11 cellular contexts compared by ENCODE assay signal in genomic region chr12:65565601-65566560, GRCh38.
DNase-seq lines count a peak whose midpoint lies in the region; ATAC-seq and TF ChIP-seq lines count a peak whose summit lies in the region.
"Had no signal": no experiment of that assay in that cellular context is flagged by ENCODE, and none has a peak within 500 bp of the region (broad histone marks: within the 10 kb centered on the region; RNA-seq: fewer than 3 reads in every experiment).

No MANE protein-coding gene starts in this region.

- no peaks in the 10 kb centered on the region for H3K36me3 ChIP-seq in RWPE2 (ENCODE audit: low read depth)

- peak; percentile 52 for ATAC-seq in RWPE2 (ENCODE audit: low read depth)
- no peak for ATAC-seq in GM21576 (IDR thresholded peaks at IDR 0.05; ENCODE audit: unreplicated experiment)
- ATAC-seq in GM18519 (IDR thresholded peaks at IDR 0.05; ENCODE audit: low FRiP score, unreplicated experiment) = no peak

- no peak overlapping the region for H3K4me3 ChIP-seq in RWPE2 (ENCODE audit: severe bottlenecking)

- H3K9me3 ChIP-seq in RWPE2 (ENCODE audit: severe bottlenecking) = no peaks in the 10 kb centered on the region

- TF ChIP-seq CTCF in RWPE2 (IDR thresholded peaks at IDR 0.05; ENCODE audit: poor library complexity, severe bottlenecking) = no peak

- no peaks in the 10 kb centered on the region for H3K27me3 ChIP-seq in RWPE2 (ENCODE audit: insufficient read depth, poor library complexity, severe bottlenecking)

- peak overlapping the region; percentile 43 for H3K27ac ChIP-seq in RWPE2 (ENCODE audit: poor library complexity, severe bottlenecking)
- H3K27ac ChIP-seq: parathyroid adenoma had no signal

- peak; percentile 73 for DNase-seq in GM03348 (ENCODE audit: low spot score)
- DNase-seq in RWPE2 (ENCODE audit: low spot score) = no peak
- DNase-seq in fibroblast of gingiva (ENCODE audit: low read depth) = peak; percentile 96
- peak; percentile 96 for DNase-seq in non-pigmented ciliary epithelial cell (ENCODE audit: low read depth)
- no peak for DNase-seq in cerebellum (ENCODE audit: low spot score)
- no peak for DNase-seq in NCI-H526 treated with DMSO at 0.1 percent for 48 hours (lab: John Stamatoyannopoulos, UW)
- DNase-seq: activated naive CD4-positive, alpha-beta T cell; NCI-H524 treated with DMSO at 0.1 percent for 48 hours had no signal

- peaks cover 37% of the 10 kb centered on the region for H3K4me1 ChIP-seq in RWPE2 (ENCODE audit: insufficient read depth, poor library complexity, severe bottlenecking)
- H3K4me1 ChIP-seq: parathyroid adenoma had no signal

Comparison
In these comparisons a context has a peak if more than half of its experiments do, and no peak if none do; other contexts are left out.
1. DNase-seq: peak in GM03348 (single experiment), fibroblast of gingiva (single experiment) and non-pigmented ciliary epithelial cell (single experiment); none in RWPE2 (single experiment), cerebellum (single experiment) and NCI-H526 treated with DMSO at 0.1 percent for 48 hours (single experiment).